ENCODE assay signal across 1 cellular context in genomic region chr2:152309352-152310214, GRCh38.
TF ChIP-seq lines count a peak whose summit lies in the region.

No MANE protein-coding gene starts in this region.

TF ChIP-seq in IMR-90, 13 proteins besides CTCF, POLR2A, EP300 and RAD21:
- TF ChIP-seq ELK1 (IDR thresholded peaks at IDR 0.05; ENCODE audit: borderline replicate concordance, low read depth, low read length) (no peak), RFX5 (IDR thresholded peaks at IDR 0.05; ENCODE audit: low read depth, low read length) (no peak), CEBPB (IDR thresholded peaks at IDR 0.05; ENCODE audit: low read depth, low read length) (no peak), MAZ (IDR thresholded peaks at IDR 0.05; ENCODE audit: borderline replicate concordance, low read depth, low read length) (no peak), MXI1 (IDR thresholded peaks at IDR 0.05; ENCODE audit: borderline replicate concordance, low read depth, low read length) (no peak), RCOR1 (IDR thresholded peaks at IDR 0.05; ENCODE audit: insufficient replicate concordance, low read length) (no peak), CHD1 (IDR thresholded peaks at IDR 0.05; ENCODE audit: low read depth, low read length) (no peak), MAFK (IDR thresholded peaks at IDR 0.05; ENCODE audit: low read depth, low read length) (no peak), USF2 (IDR thresholded peaks at IDR 0.05; ENCODE audit: low read depth, low read length) (no peak), NFE2L2 (IDR thresholded peaks at IDR 0.05; ENCODE audit: low read depth, low read length) (no peak), FOS (IDR thresholded peaks at IDR 0.05; ENCODE audit: low read depth, low read length) (no peak), BHLHE40 (IDR thresholded peaks at IDR 0.05; ENCODE audit: low read depth, low read length) (no peak), SMC3 (IDR thresholded peaks at IDR 0.05; ENCODE audit: low read depth, low read length) (no peak)
TF ChIP-seq in IMR-90: peak in this region for 0.
